In the genomic region with DNA sequence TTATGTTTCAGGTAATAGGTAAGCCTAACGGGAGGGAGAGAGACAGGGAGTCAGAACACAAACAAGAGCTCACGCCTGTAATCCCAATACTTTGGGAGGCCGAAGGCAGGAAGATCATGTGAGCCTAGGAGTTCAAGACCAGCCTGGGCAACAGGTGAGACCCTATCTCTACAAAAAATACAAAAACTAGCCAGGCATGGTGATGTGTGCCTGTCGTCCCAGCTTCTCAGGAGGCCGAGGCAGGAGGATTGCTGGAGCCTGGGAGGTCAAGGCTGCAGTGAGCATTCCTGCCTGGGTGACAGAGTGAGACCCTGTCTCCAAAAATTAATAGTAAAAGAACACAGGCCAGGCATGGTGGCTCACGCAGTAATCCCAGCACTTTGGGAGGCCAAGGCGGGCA, we compare ENCODE assay signal across 23 cellular contexts. TPM values are rescaled to one million over a fixed set of nuclear protein-coding genes. Genes with fewer than 3 reads are reported as not detected.
DNase-seq lines count a peak whose midpoint lies in the region; ATAC-seq and TF ChIP-seq lines count a peak whose summit lies in the region.
"Had no signal": no experiment of that assay in that cellular context is flagged by ENCODE, and none has a peak within 500 bp of the region (broad histone marks: within the 10 kb centered on the region; RNA-seq: fewer than 3 reads in every experiment).

No MANE protein-coding gene starts in this region.

- H3K4me3 Mint-ChIP-seq in activated T-cell treated with anti-CD3 and anti-CD28 coated beads, Interleukin-2, amount 50 U/mL, for 72 hours, result no peak overlapping the region
- no peak overlapping the region for H3K4me3 Mint-ChIP-seq in chondrocyte (ENCODE audit: unreplicated experiment)
- H3K4me3 Mint-ChIP-seq: activated T-helper 1 cell treated with anti-CD3 and anti-CD28 coated beads, Interleukin-12 subunit alpha, Interleukin-12 subunit beta, Interleukin-2, Interleukin-4 antibody, amounts not matched to agents 30 ng/mL and 10 ng/mL and 1 ng/mL, durations not matched to agents 14 hours and 24 hours and 36 hours had no signal

- no CpG with 5 or more reads among the region's 7 CpGs for WGBS in trophoblast cell (ENCODE audit: extremely low coverage, insufficient coverage, insufficient read length)

- H4K91ac ChIP-seq in trophoblast cell (ENCODE audit: low read depth, low read length), result no peak overlapping the region

- peaks cover 58% of the 10 kb centered on the region for H3K4me1 ChIP-seq in HEK293 (ENCODE audit: control insufficient read depth, insufficient read depth, low read length)
- H3K4me1 ChIP-seq in trophoblast cell (ENCODE audit: control insufficient read depth in 1 of 2, insufficient read depth in 2 of 2, low read length in 2 of 2), result peaks cover 0 to 2% of the 10 kb centered on the region in 2 experiments
- H3K4me1 ChIP-seq in Karpas-422 (ENCODE audit: low read length), result peaks cover 34% of the 10 kb centered on the region

- peaks cover 79% of the 10 kb centered on the region for H4K20me1 ChIP-seq in Karpas-422 (ENCODE audit: insufficient read depth, low read depth, low read length)

- peak overlapping the region; percentile 57 for H3K27ac Mint-ChIP-seq in activated T-cell treated with anti-CD3 and anti-CD28 coated beads, Interleukin-2, amount 50 U/mL, for 72 hours
- peak overlapping the region; percentile 20 for H3K27ac Mint-ChIP-seq in chondrocyte (ENCODE audit: unreplicated experiment)
- H3K27ac Mint-ChIP-seq: activated T-helper 1 cell treated with anti-CD3 and anti-CD28 coated beads, Interleukin-12 subunit alpha, Interleukin-12 subunit beta, Interleukin-2, Interleukin-4 antibody, amounts not matched to agents 30 ng/mL and 10 ng/mL and 1 ng/mL, durations not matched to agents 14 hours and 24 hours and 36 hours had no signal

- no peaks in the 10 kb centered on the region for H3K9me2 ChIP-seq in Karpas-422 (replicated peaks; ENCODE audit: insufficient read depth, low read length)
- H3K9me2 ChIP-seq: SK-N-SH had no signal

- H3K18ac ChIP-seq in trophoblast cell (ENCODE audit: low read length), result no peak overlapping the region

- peaks cover 69% of the 10 kb centered on the region for H3K4me1 Mint-ChIP-seq in activated T-cell treated with anti-CD3 and anti-CD28 coated beads, Interleukin-2, amount 50 U/mL, for 72 hours (ENCODE audit: low read depth)
- H3K4me1 Mint-ChIP-seq in chondrocyte (ENCODE audit: low read depth), result peaks cover 56% of the 10 kb centered on the region

- H3K9ac ChIP-seq in trophoblast cell (ENCODE audit: low read length) (no peak overlapping the region), Karpas-422 (ENCODE audit: low read length) (no peak overlapping the region)
- H3K9ac ChIP-seq: SK-N-SH had no signal

- H3K27ac ChIP-seq in HEK293 (ENCODE audit: extremely low read depth, low read depth, low read length), result no peak overlapping the region
- H3K27ac ChIP-seq in trophoblast cell (ENCODE audit: low read depth, low read length), result no peak overlapping the region
- H3K27ac ChIP-seq in Karpas-422 (ENCODE audit: low read length), result no peak overlapping the region
- H3K27ac ChIP-seq: BLaER1, colonic mucosa, ovary, WERI-Rb-1 had no signal

- no peaks in the 10 kb centered on the region for H3K79me1 ChIP-seq in trophoblast cell (ENCODE audit: low read length)

- H3K4me3 ChIP-seq in HEK293 (ENCODE audit: low read depth, low read length), result no peak overlapping the region
- no peak overlapping the region for H3K4me3 ChIP-seq in trophoblast cell (ENCODE audit: low read depth, low read length)
- no peak overlapping the region for H3K4me3 ChIP-seq in Karpas-422 (ENCODE audit: low read length)
- H3K4me3 ChIP-seq: BLaER1, colonic mucosa, ovary had no signal

- H2AK5ac ChIP-seq in trophoblast cell (ENCODE audit: low read length), result no peak overlapping the region

- peak overlapping the region; percentile 35 for H3K4ac ChIP-seq in trophoblast cell (ENCODE audit: low read depth, low read length)

- no peak for DNase-seq in activated T-cell treated with anti-CD3 and anti-CD28 coated beads, Interleukin-2, amount 50 U/mL, for 72 hours
- DNase-seq in activated T-cell treated with anti-CD3 and anti-CD28 coated beads for 4 hours, result no peak
- DNase-seq in chondrocyte (ENCODE audit: low spot score), result no peak
- DNase-seq in trophoblast cell, result no peak
- DNase-seq in Karpas-422, result no peak
- DNase-seq: ACHN; colonic mucosa; EL; GOT3; mammary epithelial cell; NCI-H1436; NCI-H524; ovary; SK-N-SH; stimulated activated CD8-positive, alpha-beta memory T cell treated with anti-CD3 and anti-CD28 coated beads, Interleukin-4, amount 100 ng/mL, for 48 hours; WERI-Rb-1 had no signal

- no peaks in the 10 kb centered on the region for H3K27me3 ChIP-seq in trophoblast cell (ENCODE audit: insufficient read depth, low read length)
- H3K27me3 ChIP-seq in Karpas-422 (ENCODE audit: low read length), result no peaks in the 10 kb centered on the region
- H3K27me3 ChIP-seq: BLaER1, colonic mucosa, ovary had no signal

- POLR2A ChIA-PET in HEK293 (lab: Yijun Ruan, JAX), result interaction anchor here (0.6 to 1.1 kb wide), 3 partner anchors 20 to 343 kb away, joined by 3 to 4 read pairs (median 3); a partner anchor contains a TSS

- H3K36me3 ChIP-seq in HEK293 (ENCODE audit: control insufficient read depth in 2 of 2, insufficient read depth in 1 of 2, low read length in 2 of 2), result peaks cover 17 to 36% of the 10 kb centered on the region in 2 experiments; a peak in 2 of 3 replicates
- H3K36me3 ChIP-seq in trophoblast cell (ENCODE audit: control insufficient read depth in 1 of 2, insufficient read depth in 2 of 2, low read length in 2 of 2), result peaks cover 4 to 16% of the 10 kb centered on the region in 2 experiments
- peaks cover 13% of the 10 kb centered on the region; the same call in 1 of the 2 replicates for H3K36me3 ChIP-seq in Karpas-422 (ENCODE audit: insufficient read depth, low read length)
- H3K36me3 ChIP-seq: colonic mucosa, ovary had no signal

- H2BK12ac ChIP-seq in trophoblast cell (ENCODE audit: low read length), result no peak overlapping the region

- CTCF ChIA-PET in HEK293 (lab: Yijun Ruan, JAX), result interaction anchor here (0.8 to 1.3 kb wide), 2 partner anchors 11 to 14 kb away, joined by 5 to 9 read pairs; no protein-coding TSS in a partner anchor

- ATAC-seq in activated T-cell treated with anti-CD3 and anti-CD28 coated beads, Interleukin-2, amount 50 U/mL, for 72 hours (replicated peaks in 1 of 2), result no peak
- ATAC-seq in HG03565 (IDR thresholded peaks at IDR 0.05; ENCODE audit: unreplicated experiment) (no peak), GM18519 (IDR thresholded peaks at IDR 0.05; ENCODE audit: low FRiP score, unreplicated experiment) (no peak)
- ATAC-seq: sciatic nerve had no signal

- H4K12ac ChIP-seq in trophoblast cell (ENCODE audit: low read depth, low read length), result no peak overlapping the region

- H2AFZ ChIP-seq in trophoblast cell (ENCODE audit: insufficient read depth, low read length, poor library complexity) (no peak overlapping the region), Karpas-422 (ENCODE audit: low read length) (no peak overlapping the region)

- H3K14ac ChIP-seq in trophoblast cell (ENCODE audit: low read length), result no peak overlapping the region

- no peak overlapping the region for H2BK5ac ChIP-seq in trophoblast cell (ENCODE audit: low read depth, low read length, poor library complexity)

- H3K9me3 Mint-ChIP-seq in activated T-cell treated with anti-CD3 and anti-CD28 coated beads, Interleukin-2, amount 50 U/mL, for 72 hours, result no peaks in the 10 kb centered on the region
- H3K9me3 Mint-ChIP-seq in chondrocyte (ENCODE audit: low read depth), result no peaks in the 10 kb centered on the region
- H3K9me3 Mint-ChIP-seq: activated T-helper 1 cell treated with anti-CD3 and anti-CD28 coated beads, Interleukin-12 subunit alpha, Interleukin-12 subunit beta, Interleukin-2, Interleukin-4 antibody, amounts not matched to agents 30 ng/mL and 10 ng/mL and 1 ng/mL, durations not matched to agents 14 hours and 24 hours and 36 hours; IgD-negative memory B cell had no signal

- no peak overlapping the region for H2BK120ac ChIP-seq in trophoblast cell (ENCODE audit: insufficient read depth, low read length, poor library complexity)

- no peak for TF ChIP-seq CTCF in HEK293 (tag by site-specific recombination; IDR thresholded peaks at IDR 0.05)
- no peak for TF ChIP-seq CTCF in chondrocyte (IDR thresholded peaks at IDR 0.05)

- H3K9me3 ChIP-seq in HEK293 (ENCODE audit: control insufficient read depth, insufficient read depth, low read depth, low read length), result no peaks in the 10 kb centered on the region
- peaks cover 2% of the 10 kb centered on the region for H3K9me3 ChIP-seq in trophoblast cell (ENCODE audit: insufficient read depth, low read depth, low read length)
- no peaks in the 10 kb centered on the region for H3K9me3 ChIP-seq in Karpas-422 (ENCODE audit: low read length)
- H3K9me3 ChIP-seq: BLaER1, colonic mucosa, ovary, SK-N-SH had no signal

- H3K4me2 ChIP-seq in trophoblast cell (ENCODE audit: low read length) (no peak overlapping the region), Karpas-422 (ENCODE audit: low read depth, low read length, poor library complexity, severe bottlenecking) (no peak overlapping the region)
- H3K4me2 ChIP-seq: BLaER1, SK-N-SH had no signal

- peaks cover 0 to 7% of the 10 kb centered on the region in 2 donors for H3K36me3 Mint-ChIP-seq in activated T-cell treated with anti-CD3 and anti-CD28 coated beads, Interleukin-2, amount 50 U/mL, for 72 hours (ENCODE audit: insufficient read depth in 2 of 2)
- peaks cover 3% of the 10 kb centered on the region for H3K36me3 Mint-ChIP-seq in chondrocyte (ENCODE audit: low read depth)
- H3K36me3 Mint-ChIP-seq: IgD-negative memory B cell had no signal

- no peak overlapping the region for H3K23ac ChIP-seq in trophoblast cell (ENCODE audit: low read length)

- no peak overlapping the region for H4K8ac ChIP-seq in trophoblast cell (ENCODE audit: low read depth, low read length)

- no peaks in the 10 kb centered on the region for H3K27me3 Mint-ChIP-seq in activated T-cell treated with anti-CD3 and anti-CD28 coated beads, Interleukin-2, amount 50 U/mL, for 72 hours (ENCODE audit: low read depth)
- H3K27me3 Mint-ChIP-seq in chondrocyte (ENCODE audit: low read depth), result no peaks in the 10 kb centered on the region

- H3K79me2 ChIP-seq in trophoblast cell (ENCODE audit: control insufficient read depth, insufficient read depth, low read length, poor library complexity), result peaks cover 35% of the 10 kb centered on the region
- H3K79me2 ChIP-seq in Karpas-422 (ENCODE audit: low read length), result peaks cover 100% of the 10 kb centered on the region

TF ChIP-seq in HEK293, 187 proteins besides CTCF, POLR2A, EP300 and RAD21 (continues in another document):
- no peak for TF ChIP-seq ZNF302 (tag by site-specific recombination; IDR thresholded peaks at IDR 0.05; ENCODE audit: low read depth)
- TF ChIP-seq SP2 (tag by site-specific recombination; IDR thresholded peaks at IDR 0.05), result no peak
- no peak for TF ChIP-seq ZNF184 (tag by site-specific recombination; IDR thresholded peaks at IDR 0.05)
- TF ChIP-seq ZNF549 (tag by site-specific recombination; IDR thresholded peaks at IDR 0.05), result no peak
- TF ChIP-seq SCRT1 (tag by site-specific recombination; IDR thresholded peaks at IDR 0.05; ENCODE audit: borderline replicate concordance), result peak; percentile 61; the same call in 1 of the 2 replicates

RNA-seq across cellular contexts. Expression of a gene that starts 27.4 kb away (rescaled TPM):
- total RNA-seq in activated T-cell treated with anti-CD3 and anti-CD28 coated beads, Interleukin-2, amount 50 U/mL, for 72 hours, result 100 to 1,000 TPM; 328 to 339 TPM
- total RNA-seq in chondrocyte, result 362 to 407 TPM (median 372 TPM) in 3 replicates
- polyA plus RNA-seq in trophoblast cell (2013), result 619 and 645 TPM in 2 replicates
- total RNA-seq in Karpas-422 (2014; rRNA removed; shearing (Covaris generic); ENCODE audit: low replicate concordance), result 189 and 298 TPM in 2 replicates
